ENCODE assay signal across 8 cellular contexts in the genomic region with DNA sequence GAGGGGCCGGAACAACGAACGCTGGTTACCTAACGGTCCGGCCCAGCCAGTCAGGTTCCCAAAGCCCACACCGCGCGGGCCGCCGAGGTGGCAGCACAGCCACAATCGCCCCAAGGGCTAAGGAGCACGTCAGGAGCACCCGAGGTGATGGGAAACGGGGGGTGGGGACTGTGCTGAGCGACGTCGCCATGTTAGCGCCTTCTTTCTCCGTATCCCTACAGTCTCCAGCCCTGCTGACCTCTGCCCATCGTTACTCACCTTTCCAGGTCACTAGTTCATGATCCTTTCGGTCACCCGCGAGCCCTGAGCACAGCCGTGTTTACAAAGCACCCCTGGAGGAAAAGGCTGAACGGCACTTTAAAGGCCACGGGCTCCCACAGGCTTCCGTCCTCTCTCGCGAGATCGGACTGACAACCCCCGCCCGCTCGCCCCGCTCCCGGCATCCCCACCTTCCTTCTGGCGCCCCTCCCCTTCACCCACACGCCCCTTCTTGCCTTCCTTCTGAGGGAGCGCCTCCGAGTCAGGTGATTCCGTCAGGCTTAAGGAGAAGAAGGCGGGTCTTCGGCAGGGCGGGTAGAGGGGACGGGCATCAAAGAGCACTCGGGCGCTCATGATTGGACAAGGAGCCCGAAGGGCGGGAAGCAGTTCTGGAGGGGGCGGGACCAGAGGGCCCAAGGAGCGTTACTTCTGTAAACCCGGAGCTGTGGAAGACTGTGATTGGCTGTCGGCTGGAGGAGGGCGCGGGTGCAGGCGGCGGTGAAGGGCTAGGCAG. TPM values are rescaled to one million over a fixed set of nuclear protein-coding genes. Genes with fewer than 3 reads are reported as not detected.
DNase-seq lines count a peak whose midpoint lies in the region; ATAC-seq and TF ChIP-seq lines count a peak whose summit lies in the region.

A gene with protein sequence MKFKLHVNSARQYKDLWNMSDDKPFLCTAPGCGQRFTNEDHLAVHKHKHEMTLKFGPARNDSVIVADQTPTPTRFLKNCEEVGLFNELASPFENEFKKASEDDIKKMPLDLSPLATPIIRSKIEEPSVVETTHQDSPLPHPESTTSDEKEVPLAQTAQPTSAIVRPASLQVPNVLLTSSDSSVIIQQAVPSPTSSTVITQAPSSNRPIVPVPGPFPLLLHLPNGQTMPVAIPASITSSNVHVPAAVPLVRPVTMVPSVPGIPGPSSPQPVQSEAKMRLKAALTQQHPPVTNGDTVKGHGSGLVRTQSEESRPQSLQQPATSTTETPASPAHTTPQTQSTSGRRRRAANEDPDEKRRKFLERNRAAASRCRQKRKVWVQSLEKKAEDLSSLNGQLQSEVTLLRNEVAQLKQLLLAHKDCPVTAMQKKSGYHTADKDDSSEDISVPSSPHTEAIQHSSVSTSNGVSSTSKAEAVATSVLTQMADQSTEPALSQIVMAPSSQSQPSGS (minus strand): TSS at position 412 of the 772 bp plus-strand sequence. CDS start 31,760 bp downstream, outside the sequence.

- 0% methylated on average over 44 of the region's 56 CpGs for WGBS in SK-N-SH (ENCODE audit: low lambda C conversion rate)
- WGBS in gastroesophageal sphincter (ENCODE audit: low coverage in 1 of 2), 2 donors, result 0 to 4% methylated on average over 5 to 26 of the region's 56 CpGs

- TF ChIP-seq EP300 in SK-N-SH (IDR thresholded peaks at IDR 0.05; ENCODE audit: borderline replicate concordance in 1 of 2, low read depth in 1 of 2, low read length in 1 of 2), result no peak
- TF ChIP-seq EP300 in gastroesophageal sphincter (IDR thresholded peaks at IDR 0.05), result no peak

- no peak for TF ChIP-seq RAD21 in SK-N-SH (IDR thresholded peaks at IDR 0.05; ENCODE audit: low read length)

- peak; percentile 27 to 45 for TF ChIP-seq POLR2A in gastroesophageal sphincter (IDR thresholded peaks at IDR 0.05)

- H3K4me3 ChIP-seq in SK-N-SH (ENCODE audit: low read depth in 2 of 2, low read length in 1 of 2) (peak within 1 kb of the TSS; percentile 96 to 98), gastroesophageal sphincter (peak within 1 kb of the TSS; percentile 66 to 74), neutrophil (ENCODE audit: low read depth in 1 of 2, low read length in 1 of 2) (peak within 1 kb of the TSS; percentile 96 to 98)

- H3K4me1 ChIP-seq in SK-N-SH (ENCODE audit: control insufficient read depth in 1 of 2, insufficient read depth in 2 of 2, low read depth in 1 of 2, low read length in 1 of 2) (no peaks in the 10 kb centered on the region; a peak in 3 of 4 replicates), gastroesophageal sphincter (peaks cover 0 to 32% (median 6%) of the 10 kb centered on the region in 3 donors), neutrophil (ENCODE audit: control insufficient read depth in 1 of 2, insufficient read depth in 1 of 2, low read depth in 1 of 2, low read length in 1 of 2) (peaks cover 20 to 24% of the 10 kb centered on the region in 2 experiments)

- H4K20me1 ChIP-seq in SK-N-SH (ENCODE audit: insufficient read depth), result peaks cover 25% of the 10 kb centered on the region

- POLR2A ChIA-PET in SK-N-SH (lab: Yijun Ruan, JAX), result interaction anchor here (0.6 to 1.3 kb wide), 8 partner anchors 10 to 677 kb away, joined by 3 to 10 read pairs (median 4); a partner anchor contains a TSS

- H3K27ac ChIP-seq in SK-N-SH (ENCODE audit: low read depth in 2 of 2, low read length in 1 of 2), result peak within 1 kb of the TSS; percentile 94 to 98
- peak within 1 kb of the TSS; percentile 79 to 98 (median 96) for H3K27ac ChIP-seq in gastroesophageal sphincter
- H3K27ac ChIP-seq in neutrophil, result peak within 1 kb of the TSS; percentile 97
- peak within 1 kb of the TSS; percentile 96 for H3K27ac ChIP-seq in substantia nigra (ENCODE audit: low read depth, low read length, poor library complexity, severe bottlenecking)

- H3K4me2 ChIP-seq in SK-N-SH, result peak within 1 kb of the TSS; percentile 77

- H3K36me3 ChIP-seq in SK-N-SH (replicated peaks in 1 of 2; ENCODE audit: control insufficient read depth in 1 of 2, insufficient read depth in 2 of 2, low read length in 1 of 2) (peaks cover 3% of the 10 kb centered on the region in 2 experiments), gastroesophageal sphincter (peaks cover 0 to 10% of the 10 kb centered on the region in 2 donors), neutrophil (no peaks in the 10 kb centered on the region)

- no peaks in the 10 kb centered on the region for H3K27me3 ChIP-seq in SK-N-SH (ENCODE audit: insufficient read depth)
- no peaks in the 10 kb centered on the region for H3K27me3 ChIP-seq in gastroesophageal sphincter
- H3K27me3 ChIP-seq in neutrophil, result no peaks in the 10 kb centered on the region

- no peak for TF ChIP-seq CTCF in SK-N-SH (IDR thresholded peaks at IDR 0.05)
- TF ChIP-seq CTCF in gastroesophageal sphincter (IDR thresholded peaks at IDR 0.05), result peak in 1 of 4 experiments; percentile 36
- peak; percentile 49 for TF ChIP-seq CTCF in neutrophil (IDR thresholded peaks at IDR 0.05)

- no peaks in the 10 kb centered on the region for H3K9me2 ChIP-seq in SK-N-SH

- CTCF ChIA-PET in SK-N-SH (lab: Yijun Ruan, JAX), result interaction anchor here (0.7 to 1.2 kb wide), 5 partner anchors 10 to 397 kb away, joined by 3 to 5 read pairs (median 3); no protein-coding TSS in a partner anchor

- ATAC-seq in HG02571 (IDR thresholded peaks at IDR 0.05; ENCODE audit: unreplicated experiment) (peak; percentile 93), gastroesophageal sphincter (peak; percentile 98)

- H3K79me2 ChIP-seq in SK-N-SH (ENCODE audit: insufficient read depth), result peaks cover 60% of the 10 kb centered on the region

- peaks cover 12% of the 10 kb centered on the region for H3F3A ChIP-seq in SK-N-SH (replicated peaks; ENCODE audit: insufficient read depth)

- H3K9ac ChIP-seq in SK-N-SH, result peak within 1 kb of the TSS; percentile 98

- DNase-seq in GM04504 (ENCODE audit: low read depth) (peak; percentile 100), NCI-H1048 (lab: John Stamatoyannopoulos, UW) (peak; percentile 97), SK-N-SH (peak; percentile 93), substantia nigra (lab: John Stamatoyannopoulos, UW) (peak; percentile 76 to 100 (median 94))
- DNase-seq in activated naive CD4-positive, alpha-beta T cell treated with anti-CD3 and anti-CD28 coated beads, Interleukin-2, amount 50 U/mL, for 16 hours, result peak; percentile 98

- peak within 1 kb of the TSS; percentile 87 for H2AFZ ChIP-seq in SK-N-SH (ENCODE audit: low read depth)

- H3K9me3 ChIP-seq in SK-N-SH (no peaks in the 10 kb centered on the region), gastroesophageal sphincter (no peaks in the 10 kb centered on the region), neutrophil (no peaks in the 10 kb centered on the region)

TF ChIP-seq in SK-N-SH, 30 proteins besides CTCF, POLR2A, EP300 and RAD21 (continues in another document):
- 0 out of 2 replicates have a peak, but pooled peaks have one; percentile 43 for TF ChIP-seq ELF1 (IDR thresholded peaks at IDR 0.05)
- TF ChIP-seq EZH2phosphoT487 (IDR thresholded peaks at IDR 0.05; ENCODE audit: borderline replicate concordance, low read depth), result no peak
- TF ChIP-seq GABPA (IDR thresholded peaks at IDR 0.05; ENCODE audit: low read depth), result no peak
- no peak for TF ChIP-seq FOSL2 (IDR thresholded peaks at IDR 0.05; ENCODE audit: borderline replicate concordance, low read depth)
- TF ChIP-seq MEF2A (IDR thresholded peaks at IDR 0.05; ENCODE audit: borderline replicate concordance, low read depth), result no peak
- no peak for TF ChIP-seq NRF1 (IDR thresholded peaks at IDR 0.05; ENCODE audit: low read depth, low read length)
- TF ChIP-seq SIN3A (IDR thresholded peaks at IDR 0.05; ENCODE audit: borderline replicate concordance, low read depth, low read length), result peak; percentile 98
- TF ChIP-seq, protein P1, sequence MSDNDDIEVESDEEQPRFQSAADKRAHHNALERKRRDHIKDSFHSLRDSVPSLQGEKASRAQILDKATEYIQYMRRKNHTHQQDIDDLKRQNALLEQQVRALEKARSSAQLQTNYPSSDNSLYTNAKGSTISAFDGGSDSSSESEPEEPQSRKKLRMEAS (IDR thresholded peaks at IDR 0.05; ENCODE audit: low read depth), result peak; percentile 75
- TF ChIP-seq SMC3 (IDR thresholded peaks at IDR 0.05; ENCODE audit: low read depth, low read length), result no peak
- no peak for TF ChIP-seq FOXJ3 (CRISPR knock-in tag; IDR thresholded peaks at IDR 0.05)
- no peak for TF ChIP-seq NFIC (IDR thresholded peaks at IDR 0.05; ENCODE audit: borderline replicate concordance)
- no peak for TF ChIP-seq RXRA (IDR thresholded peaks at IDR 0.05; ENCODE audit: borderline replicate concordance, low read depth)
- peak; percentile 100 for TF ChIP-seq CHD2 (IDR thresholded peaks at IDR 0.05; ENCODE audit: low read length, partially characterized antibody)
- TF ChIP-seq JUND (IDR thresholded peaks at IDR 0.05), result no peak
- TF ChIP-seq MXI1 (IDR thresholded peaks at IDR 0.05; ENCODE audit: low read depth, low read length), result peak; percentile 38
- TF ChIP-seq POLR2AphosphoS5 (IDR thresholded peaks at IDR 0.05; ENCODE audit: low read depth, low read length), result no peak
- TF ChIP-seq, protein P2, sequence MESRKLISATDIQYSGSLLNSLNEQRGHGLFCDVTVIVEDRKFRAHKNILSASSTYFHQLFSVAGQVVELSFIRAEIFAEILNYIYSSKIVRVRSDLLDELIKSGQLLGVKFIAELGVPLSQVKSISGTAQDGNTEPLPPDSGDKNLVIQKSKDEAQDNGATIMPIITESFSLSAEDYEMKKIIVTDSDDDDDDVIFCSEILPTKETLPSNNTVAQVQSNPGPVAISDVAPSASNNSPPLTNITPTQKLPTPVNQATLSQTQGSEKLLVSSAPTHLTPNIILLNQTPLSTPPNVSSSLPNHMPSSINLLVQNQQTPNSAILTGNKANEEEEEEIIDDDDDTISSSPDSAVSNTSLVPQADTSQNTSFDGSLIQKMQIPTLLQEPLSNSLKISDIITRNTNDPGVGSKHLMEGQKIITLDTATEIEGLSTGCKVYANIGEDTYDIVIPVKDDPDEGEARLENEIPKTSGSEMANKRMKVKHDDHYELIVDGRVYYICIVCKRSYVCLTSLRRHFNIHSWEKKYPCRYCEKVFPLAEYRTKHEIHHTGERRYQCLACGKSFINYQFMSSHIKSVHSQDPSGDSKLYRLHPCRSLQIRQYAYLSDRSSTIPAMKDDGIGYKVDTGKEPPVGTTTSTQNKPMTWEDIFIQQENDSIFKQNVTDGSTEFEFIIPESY (IDR thresholded peaks at IDR 0.05; ENCODE audit: borderline replicate concordance, low read depth), result peak; percentile 99
- peak; percentile 80 for TF ChIP-seq YY1 (IDR thresholded peaks at IDR 0.05; ENCODE audit: low read depth)
- peak; percentile 63 for TF ChIP-seq TAF1 (IDR thresholded peaks at IDR 0.05; ENCODE audit: borderline replicate concordance, low read depth, low read length)
- TF ChIP-seq TCF12 (IDR thresholded peaks at IDR 0.05), result 0 out of 2 replicates have a peak, but pooled peaks have one; percentile 4
- TF ChIP-seq RFX5 (IDR thresholded peaks at IDR 0.05; ENCODE audit: low read length), result peak; percentile 79

RNA-seq across cellular contexts. Expression of the gene that starts here (rescaled TPM):
- polyA plus RNA-seq in SK-N-SH (2012; rRNA removed), result 19.0 and 25.7 TPM in 2 replicates
- 19.7 and 22.3 TPM in 2 replicates for polyA plus RNA-seq in SK-N-SH (2012; cell fraction: cytosol; rRNA removed)
- polyA plus RNA-seq in SK-N-SH (2012; cell fraction: nucleus; rRNA removed), result 10.7 and 22.9 TPM in 2 replicates
- total RNA-seq in gastroesophageal sphincter, result 10 to 100 TPM; 37.1 to 64.4 (median 49.3) TPM

Comparison
In these comparisons a context has a peak if more than half of its experiments do, and no peak if none do; other contexts are left out.
1. Peak in every context shown above with its lines: DNase-seq, ATAC-seq, H3K4me3 ChIP-seq and H3K27ac ChIP-seq.